In the genomic region with DNA sequence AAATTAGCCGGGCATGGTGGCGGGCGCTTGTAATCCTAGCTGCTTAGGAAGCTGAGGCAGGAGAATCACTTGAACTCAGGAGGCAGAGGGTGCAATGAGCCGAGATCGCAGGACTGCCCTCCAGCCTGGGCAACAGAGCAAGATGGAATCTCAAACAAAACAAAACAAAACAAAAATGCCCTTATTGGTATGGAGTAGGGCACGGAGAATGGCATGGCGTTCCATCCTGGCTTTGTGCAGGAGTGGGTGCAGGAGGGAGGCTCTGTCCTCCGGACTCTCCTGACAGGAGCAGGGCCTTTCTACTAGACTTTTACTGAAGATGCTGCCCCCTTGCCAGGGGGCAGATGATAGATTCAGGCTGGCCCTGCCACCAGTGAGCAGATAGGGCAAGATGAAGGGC, we compare ENCODE assay signal across 18 cellular contexts. TPM values are rescaled to one million over a fixed set of nuclear protein-coding genes. Genes with fewer than 3 reads are reported as not detected.
"Had no signal": no experiment of that assay in that cellular context is flagged by ENCODE, and none has a peak within 500 bp of the region (broad histone marks: within the 10 kb centered on the region; RNA-seq: fewer than 3 reads in every experiment).

No MANE protein-coding gene starts in this region.

- H3K9me3 Mint-ChIP-seq: activated B cell treated with CpG ODN at 0.5 μM for 24 hours; activated CD4-positive, alpha-beta T cell treated with anti-CD3 and anti-CD28 coated beads, Interleukin-2, amount 10 ng/mL, durations not matched to agents 24 days and 14 days; activated T-helper 17 cell treated with anti-CD3 and anti-CD28 coated beads, Interleukin-2, amount 50 U/mL, for 72 hours; central memory CD8-positive, alpha-beta T cell; memory B cell had no signal

- H3K27me3 ChIP-seq: adrenal gland, right atrium auricular region had no signal

- H3K4me1 Mint-ChIP-seq: activated B cell treated with CpG ODN at 0.5 μM for 24 hours; activated CD4-positive, alpha-beta T cell treated with anti-CD3 and anti-CD28 coated beads, Interleukin-2, amount 10 ng/mL, durations not matched to agents 24 days and 14 days; activated T-helper 17 cell treated with anti-CD3 and anti-CD28 coated beads, Interleukin-2, amount 50 U/mL, for 72 hours; central memory CD8-positive, alpha-beta T cell; memory B cell had no signal

- H3K36me3 Mint-ChIP-seq: memory B cell had no signal

- H3K27ac Mint-ChIP-seq: activated B cell treated with CpG ODN at 0.5 μM for 24 hours; activated CD4-positive, alpha-beta T cell treated with anti-CD3 and anti-CD28 coated beads, Interleukin-2, amount 10 ng/mL, durations not matched to agents 24 days and 14 days; activated T-helper 17 cell treated with anti-CD3 and anti-CD28 coated beads, Interleukin-2, amount 50 U/mL, for 72 hours; memory B cell; T-helper 17 cell had no signal

- H3K4me1 ChIP-seq: left lung had no signal

- H3K4me3 Mint-ChIP-seq: activated B cell treated with CpG ODN at 0.5 μM for 24 hours; activated CD4-positive, alpha-beta T cell treated with anti-CD3 and anti-CD28 coated beads, Interleukin-2, amount 10 ng/mL, durations not matched to agents 24 days and 14 days; activated T-helper 17 cell treated with anti-CD3 and anti-CD28 coated beads, Interleukin-2, amount 50 U/mL, for 72 hours; central memory CD8-positive, alpha-beta T cell; memory B cell had no signal

- H3K9me3 ChIP-seq: adrenal gland, left lung, right atrium auricular region, upper lobe of left lung had no signal

- DNase-seq: activated B cell treated with CpG ODN at 0.5 μM for 24 hours; activated CD4-positive, alpha-beta T cell treated with anti-CD3 and anti-CD28 coated beads, Interleukin-2, amount 10 ng/mL, durations not matched to agents 24 days and 14 days; activated naive CD4-positive, alpha-beta T cell treated with anti-CD3 and anti-CD28 coated beads, Interleukin-2, amount 50 U/mL, for 16 hours; activated T-cell treated with anti-CD3 and anti-CD28 coated beads for 4 hours; dermis blood vessel endothelial cell; glutamatergic neuron; left lung; T-helper 17 cell; upper lobe of left lung had no signal

- H3K36me3 ChIP-seq: adrenal gland, left lung, right atrium auricular region, upper lobe of left lung had no signal

RNA-seq across cellular contexts. Expression of a gene that starts 1.0 kb away (rescaled TPM):
- total RNA-seq: activated B cell treated with CpG ODN at 0.5 μM for 24 hours; activated CD4-positive, alpha-beta T cell treated with anti-CD3 and anti-CD28 coated beads, Interleukin-2, amount 10 ng/mL, durations not matched to agents 24 days and 14 days; activated CD8-positive, alpha-beta memory T cell treated with anti-CD3 and anti-CD28 coated beads for 36 hours; activated T-helper 17 cell treated with anti-CD3 and anti-CD28 coated beads, Interleukin-2, amount 50 U/mL, for 72 hours; dermis blood vessel endothelial cell; fibroblast of villous mesenchyme; myocyte; right atrium auricular region; T-helper 17 cell had no signal

RNA-seq across cellular contexts. Expression of a gene that starts 17.3 kb away (rescaled TPM):
- total RNA-seq: activated B cell treated with CpG ODN at 0.5 μM for 24 hours; activated CD4-positive, alpha-beta T cell treated with anti-CD3 and anti-CD28 coated beads, Interleukin-2, amount 10 ng/mL, durations not matched to agents 24 days and 14 days; activated CD8-positive, alpha-beta memory T cell treated with anti-CD3 and anti-CD28 coated beads for 36 hours; adrenal gland; dermis blood vessel endothelial cell; esophagus mucosa; fibroblast of villous mesenchyme; left lung; myocyte; right atrium auricular region had no signal

RNA-seq across cellular contexts. Expression of a gene that starts 57.9 kb away (rescaled TPM):
- total RNA-seq: activated B cell treated with CpG ODN at 0.5 μM for 24 hours; activated CD4-positive, alpha-beta T cell treated with anti-CD3 and anti-CD28 coated beads, Interleukin-2, amount 10 ng/mL, durations not matched to agents 24 days and 14 days; activated CD8-positive, alpha-beta memory T cell treated with anti-CD3 and anti-CD28 coated beads for 36 hours; activated T-helper 17 cell treated with anti-CD3 and anti-CD28 coated beads, Interleukin-2, amount 50 U/mL, for 72 hours; dermis blood vessel endothelial cell; T-helper 17 cell had no signal
